13 cellular contexts compared by ENCODE assay signal in genomic region chr11:66011239-66011784, GRCh38. TPM values are rescaled to one million over a fixed set of nuclear protein-coding genes. Genes with fewer than 3 reads are reported as not detected.
DNase-seq lines count a peak whose midpoint lies in the region; ATAC-seq and TF ChIP-seq lines count a peak whose summit lies in the region.
"Had no signal": no experiment of that assay in that cellular context is flagged by ENCODE, and none has a peak within 500 bp of the region (broad histone marks: within the 10 kb centered on the region; RNA-seq: fewer than 3 reads in every experiment).

No MANE protein-coding gene starts in this region.

- DNase-seq in A172 (ENCODE audit: low spot score) (peak; percentile 75), HK-2 (ENCODE audit: unreplicated experiment) (peak; percentile 73), mammary epithelial cell (peak; percentile 97), left lung (peak; percentile 42 to 85)
- DNase-seq: activated CD4-positive, alpha-beta T cell treated with anti-CD3 and anti-CD28 coated beads, Interleukin-2, amount 50 U/mL, for 48 hours; gastrocnemius medialis; natural killer cell; SHP77; stimulated activated CD4-positive, alpha-beta T cell treated with anti-CD3 and anti-CD28 coated beads, Interleukin-4, amount 100 ng/mL, for 24 hours had no signal

- ATAC-seq in left lung, result peak; percentile 95
- no peak for ATAC-seq in HG03135 (IDR thresholded peaks at IDR 0.05; ENCODE audit: unreplicated experiment)
- ATAC-seq in HG03039 (IDR thresholded peaks at IDR 0.05; ENCODE audit: unreplicated experiment), result no peak
- ATAC-seq in GM21447 (IDR thresholded peaks at IDR 0.05; ENCODE audit: unreplicated experiment), result no peak
- ATAC-seq in GM19463 (IDR thresholded peaks at IDR 0.05; ENCODE audit: unreplicated experiment), result no peak
- ATAC-seq: gastrocnemius medialis had no signal

- CTCF ChIA-PET in mammary epithelial cell (lab: Charles Lee; ENCODE audit: low non-redundant PET), result interaction anchor here (1.0 kb wide), 1 partner anchor 11 kb away, joined by 3 read pairs; no protein-coding TSS in a partner anchor

- peak overlapping the region; percentile 13 for H3K27ac ChIP-seq in mammary epithelial cell (ENCODE audit: insufficient read depth, low read depth, low read length)
- peak overlapping the region; percentile 63 to 70 for H3K27ac ChIP-seq in left lung
- H3K27ac ChIP-seq: gastrocnemius medialis had no signal

- no TSS peak for BruUV-seq in mammary epithelial cell (replicated peaks; lab: Mats Ljungman, UMichigan)

- H3K36me3 ChIP-seq in mammary epithelial cell (ENCODE audit: insufficient read depth, low read length) (no peaks in the 10 kb centered on the region), left lung (no peaks in the 10 kb centered on the region)
- H3K36me3 ChIP-seq: gastrocnemius medialis had no signal

- in situ Hi-C loops in mammary epithelial cell (cut with MboI; ENCODE audit: low sequenced_read_pairs in 2 of 2), result loop anchor here in 1 of 2 donors (25.0 kb wide), 1 partner anchor 299 kb away; the partner anchor contains the start of genes KAT5 and RNASEH2C

- no peak overlapping the region for H3K4me3 ChIP-seq in mammary epithelial cell (replicated peaks in 1 of 3; ENCODE audit: insufficient read depth in 1 of 3, low read depth in 2 of 3, low read length in 3 of 3)
- peak overlapping the region in 1 of 2 donors; percentile 19 for H3K4me3 ChIP-seq in left lung

- no peaks in the 10 kb centered on the region for H3K27me3 ChIP-seq in mammary epithelial cell (ENCODE audit: insufficient read depth, low read length)
- H3K27me3 ChIP-seq in left lung, result peaks cover 10 to 40% of the 10 kb centered on the region in 2 donors

- WGBS in mammary epithelial cell (ENCODE audit: low coverage, missing lambda C conversion rate), result 2% methylated on average over 9 of the region's 14 CpGs

- H3K9ac ChIP-seq in mammary epithelial cell (ENCODE audit: insufficient read depth, low read length), result no peak overlapping the region

- intact Hi-C loops in mammary epithelial cell (cut with micrococcal nuclease), result loop anchor here (1.0 kb wide), 1 partner anchor 11 kb away; no protein-coding TSS in a partner anchor
- intact Hi-C loops in left lung (cut with DNase I), result no loop called here

- no peaks in the 10 kb centered on the region for H3K79me2 ChIP-seq in mammary epithelial cell (ENCODE audit: insufficient read depth, low read length)

- TF ChIP-seq CTCF in mammary epithelial cell (conservative IDR thresholded peaks at IDR 0.05 in 1 of 2, IDR thresholded peaks at IDR 0.05 in 1 of 2; ENCODE audit: extremely low read depth in 1 of 2, insufficient read depth in 1 of 2, low read depth in 1 of 2, low read length in 2 of 2) (no peak), left lung (IDR thresholded peaks at IDR 0.05) (no peak)

- H3K4me1 ChIP-seq in mammary epithelial cell (ENCODE audit: insufficient read depth, low read length), result peaks cover 57% of the 10 kb centered on the region
- peaks cover 0 to 18% of the 10 kb centered on the region in 2 donors for H3K4me1 ChIP-seq in left lung

- H3K4me2 ChIP-seq in mammary epithelial cell (ENCODE audit: insufficient read depth, low read depth, low read length), result peak overlapping the region; percentile 73

- dilution Hi-C loops in mammary epithelial cell (cut with HindIII; ENCODE audit: low sequenced_read_pairs), result no loop called here

- H3K9me3 ChIP-seq in mammary epithelial cell (replicated peaks; ENCODE audit: insufficient read depth, low read length), result no peaks in the 10 kb centered on the region
- H3K9me3 ChIP-seq in left lung, result no peaks in the 10 kb centered on the region
- H3K9me3 ChIP-seq: gastrocnemius medialis had no signal

- H4K20me1 ChIP-seq in mammary epithelial cell (ENCODE audit: insufficient read depth, low read length), result no peaks in the 10 kb centered on the region

- peak overlapping the region; percentile 62 for H2AFZ ChIP-seq in mammary epithelial cell (ENCODE audit: low read depth, low read length)

RNA-seq across cellular contexts. Expression of gene CST6, which starts 0.5 kb away (rescaled TPM):
- not detected in 2 replicates for total RNA-seq in A172 (2014; rRNA removed; shearing (Covaris generic))
- total RNA-seq in mammary epithelial cell, result 10 to 100 TPM in 1 of 2 donors, 1 to 10 TPM in 1; 1.3 to 21.5 TPM
- polyA plus RNA-seq in mammary epithelial cell, result 8.3 TPM
- not detected for polyA minus RNA-seq in mammary epithelial cell
- 10 to 100 TPM; 20.3 to 46.5 TPM for total RNA-seq in left lung
- total RNA-seq: natural killer cell had no signal

RNA-seq across cellular contexts. Expression of gene BANF1, which starts 9.0 kb away (rescaled TPM):
- total RNA-seq in A172 (2014; rRNA removed; shearing (Covaris generic)), result 53.2 and 72.3 TPM in 2 replicates
- total RNA-seq in mammary epithelial cell, result 100 to 1,000 TPM in 1 of 2 donors, 10 to 100 TPM in 1; 22.8 to 174 TPM
- polyA plus RNA-seq in mammary epithelial cell, result 155 TPM
- 111 TPM for polyA minus RNA-seq in mammary epithelial cell
- 100 to 1,000 TPM; 161 to 183 TPM for total RNA-seq in left lung

RNA-seq across cellular contexts. Expression of gene EIF1AD, which starts 9.4 kb away (rescaled TPM):
- 45.6 and 54.5 TPM in 2 replicates for total RNA-seq in A172 (2014; rRNA removed; shearing (Covaris generic))
- total RNA-seq in mammary epithelial cell, result 10 to 100 TPM; 26.8 to 36.9 TPM
- polyA plus RNA-seq in mammary epithelial cell, result 40.5 TPM
- 74.5 TPM for polyA minus RNA-seq in mammary epithelial cell
- total RNA-seq in left lung, result 10 to 100 TPM; 28.4 to 30.5 TPM

RNA-seq across cellular contexts. Expression of gene CATSPER1, which starts 15.0 kb away (rescaled TPM):
- total RNA-seq in A172 (2014; rRNA removed; shearing (Covaris generic)), result 0.29 and 0.41 TPM in 2 replicates
- total RNA-seq in mammary epithelial cell (under 1 TPM in 1 of 2 donors, not detected in 1; 0.61 TPM), left lung (1 to 10 TPM; 1.2 to 2.6 TPM)
- 0.52 TPM for polyA plus RNA-seq in mammary epithelial cell
- not detected for polyA minus RNA-seq in mammary epithelial cell
- total RNA-seq: gastrocnemius medialis had no signal

RNA-seq across cellular contexts. Expression of gene GAL3ST3, which starts 37.6 kb away (rescaled TPM):
- not detected in 2 replicates for total RNA-seq in A172 (2014; rRNA removed; shearing (Covaris generic))
- under 1 TPM in 1 of 2 donors, not detected in 1; under 0.01 TPM for total RNA-seq in mammary epithelial cell
- not detected for polyA plus RNA-seq in mammary epithelial cell
- polyA minus RNA-seq in mammary epithelial cell, result not detected
- total RNA-seq in left lung, result not detected
- total RNA-seq: natural killer cell had no signal
